ENCODE assay signal across 17 cellular contexts in genomic region chr20:19207541-19207940, GRCh38. TPM values are rescaled to one million over a fixed set of nuclear protein-coding genes. Genes with fewer than 3 reads are reported as not detected.
DNase-seq lines count a peak whose midpoint lies in the region; ATAC-seq, FAIRE-seq and TF ChIP-seq lines count a peak whose summit lies in the region.
"Had no signal": no experiment of that assay in that cellular context is flagged by ENCODE, and none has a peak within 500 bp of the region (broad histone marks: within the 10 kb centered on the region; RNA-seq: fewer than 3 reads in every experiment).

No MANE protein-coding gene starts in this region.

- CTCF ChIA-PET in A673 (lab: Charles Lee) (no interaction called here), H1 (lab: Charles Lee; ENCODE audit: partially characterized antibody) (interaction anchor here (0.9 to 5.2 kb wide), 12 partner anchors 13 to 455 kb away, joined by 3 to 66 read pairs (median 6); no protein-coding TSS in a partner anchor)

- H3K4me2 ChIP-seq in H1 (ENCODE audit: insufficient read depth in 1 of 2, low read depth in 2 of 2, low read length in 2 of 2), result peak overlapping the region; percentile 4 to 40; a peak in 1 of 4 replicates
- H3K4me2 ChIP-seq: BLaER1 had no signal

- H3K27me3 ChIP-seq in A673 (replicated peaks; ENCODE audit: insufficient read depth, low read depth, low read length, poor library complexity) (no peaks in the 10 kb centered on the region), HUES48 (ENCODE audit: control insufficient read depth, insufficient read depth, low read length) (peaks cover 24% of the 10 kb centered on the region), H1 (replicated peaks in 1 of 4; ENCODE audit: control insufficient read depth in 3 of 4, extremely low read depth in 1 of 4, insufficient read depth in 3 of 4, low read length in 3 of 4) (peaks cover 0 to 13% (median 9%) of the 10 kb centered on the region in 4 experiments; a peak in 5 of 7 replicates)

- H3K4me3 ChIP-seq in A673 (ENCODE audit: low read depth, low read length, poor library complexity, severe bottlenecking) (no peak overlapping the region), HUES48 (ENCODE audit: low read depth, low read length) (no peak overlapping the region), H1 (ENCODE audit: extremely low read depth in 1 of 4, insufficient read depth in 2 of 4, low read depth in 3 of 4, low read length in 4 of 4) (no peak overlapping the region; a peak in 1 of 8 replicates)
- H3K4me3 ChIP-seq: BLaER1, GM23248 had no signal

- H3K56ac ChIP-seq in H1 (replicated peaks; ENCODE audit: insufficient read length, low read depth, low read length), result no peak overlapping the region

- H3K9ac ChIP-seq in HUES48 (ENCODE audit: low read depth, low read length) (no peak overlapping the region), H1 (replicated peaks in 1 of 4; ENCODE audit: extremely low read depth in 1 of 4, low read depth in 3 of 4, low read length in 3 of 4) (no peak overlapping the region)
- H3K9ac ChIP-seq: BLaER1, GM23248 had no signal

- H3K27ac ChIP-seq in A673 (ENCODE audit: low read depth, low read length, poor library complexity, severe bottlenecking) (peak overlapping the region; percentile 49), HUES48 (ENCODE audit: low read depth, low read length) (peak overlapping the region; percentile 44), H1 (ENCODE audit: low read depth, low read length) (no peak overlapping the region)
- H3K27ac ChIP-seq: 22Rv1, BLaER1, GM23248 had no signal

- no peak for ATAC-seq in HG02852 (IDR thresholded peaks at IDR 0.05; ENCODE audit: unreplicated experiment)
- ATAC-seq in GM18511 (IDR thresholded peaks at IDR 0.05; ENCODE audit: unreplicated experiment), result no peak

- TF ChIP-seq RAD21 in H1 (IDR thresholded peaks at IDR 0.05 in 1 of 2, conservative IDR thresholded peaks at IDR 0.05 in 1 of 2; ENCODE audit: low read depth in 2 of 2, low read length in 2 of 2), result no peak

- no peak for TF ChIP-seq POLR2A in H1 (IDR thresholded peaks at IDR 0.05; ENCODE audit: control extremely low read depth in 1 of 2, low read depth in 2 of 2, low read length in 2 of 2)

- 0% methylated on average over 1 of the region's 1 CpG; no CpG with 5 or more reads in 1 of the 2 experiments for WGBS in H1 (ENCODE audit: extremely low coverage in 1 of 2, insufficient coverage in 1 of 2, insufficient read length in 1 of 2, insufficient replicate concordance in 2 of 2, low coverage in 1 of 2, low lambda C conversion rate in 2 of 2, missing lambda C conversion rate in 1 of 2), 2 experiments

- no peak overlapping the region for H4K5ac ChIP-seq in H1 (ENCODE audit: insufficient read length, low read depth, low read length)

- BruUV-seq in A673 (replicated peaks; lab: Mats Ljungman, UMichigan), result no TSS peak

- H3K23me2 ChIP-seq in H1 (ENCODE audit: low read depth, low read length), result peaks cover 4% of the 10 kb centered on the region

- H2BK15ac ChIP-seq in H1 (ENCODE audit: low read length), result no peak overlapping the region

- no peak overlapping the region for H4K91ac ChIP-seq in H1 (replicated peaks; ENCODE audit: insufficient read length, low read length)

- POLR2A ChIA-PET in A673 (lab: Charles Lee; ENCODE audit: low non-redundant PET), result interaction anchor here (0.6 kb wide), 1 partner anchor 909 kb away, joined by 4 read pairs; no protein-coding TSS in a partner anchor
- POLR2A ChIA-PET in H1 (lab: Charles Lee; ENCODE audit: partially characterized antibody), result interaction anchor here (1.3 kb wide), 1 partner anchor 10 kb away, joined by 3 read pairs; no protein-coding TSS in a partner anchor

- H3K79me1 ChIP-seq in H1 (ENCODE audit: low read depth, low read length), result no peaks in the 10 kb centered on the region

- H3K4me1 ChIP-seq in A673 (ENCODE audit: insufficient read depth, low read length, poor library complexity, severe bottlenecking) (peaks cover 59% of the 10 kb centered on the region), HUES48 (ENCODE audit: control insufficient read depth, insufficient read depth, low read length) (peaks cover 45% of the 10 kb centered on the region), H1 (replicated peaks in 1 of 4; ENCODE audit: control insufficient read depth in 3 of 4, insufficient read depth in 4 of 4, low read length in 3 of 4) (peaks cover 12 to 31% (median 18%) of the 10 kb centered on the region in 4 experiments)
- H3K4me1 ChIP-seq: BLaER1, Caco-2 had no signal

- H2BK120ac ChIP-seq in H1 (replicated peaks; ENCODE audit: low read depth, low read length), result no peak overlapping the region

- 0 out of 2 replicates have a peak overlapping the region, but pooled peaks have one; percentile 97 for H2BK12ac ChIP-seq in H1 (ENCODE audit: low read depth, low read length)

- intact Hi-C loops in A673 (cut with micrococcal nuclease; ENCODE audit: unreplicated experiment), result loop anchor here (2.0 kb wide), 1 partner anchor 455 kb away; no protein-coding TSS in a partner anchor

- no peak overlapping the region; the same call in 1 of the 2 replicates for H3K18ac ChIP-seq in H1 (ENCODE audit: extremely low read depth, low read length)

- H4K8ac ChIP-seq in H1 (ENCODE audit: extremely low read depth, insufficient read depth, low read length), result no peak overlapping the region

- no peak overlapping the region for H2AFZ ChIP-seq in H1 (ENCODE audit: low read length)
- H2AFZ ChIP-seq: GM23248 had no signal

- no peak overlapping the region for H3K23ac ChIP-seq in H1 (ENCODE audit: insufficient read length)

- peak; percentile 55 for FAIRE-seq in H1 (lab: Jason Lieb, UNC)

- no peak overlapping the region for H3K14ac ChIP-seq in H1 (ENCODE audit: insufficient read length)

- H2AK5ac ChIP-seq in H1 (ENCODE audit: low read depth, low read length), result no peak overlapping the region

- no peak for TF ChIP-seq EP300 in H1 (IDR thresholded peaks at IDR 0.05; ENCODE audit: borderline replicate concordance in 1 of 2, low read depth in 2 of 2, low read length in 2 of 2)

- peak overlapping the region; percentile 94; the same call in 1 of the 2 replicates for H2BK5ac ChIP-seq in H1 (ENCODE audit: low read depth, low read length)

- H3K79me2 ChIP-seq in H1 (ENCODE audit: control insufficient read depth in 1 of 2, insufficient read depth in 2 of 2, low read length in 2 of 2), result no peaks in the 10 kb centered on the region

- H4K20me1 ChIP-seq in H1 (replicated peaks in 1 of 2; ENCODE audit: control insufficient read depth in 1 of 2, insufficient read depth in 2 of 2, low read length in 2 of 2), result no peaks in the 10 kb centered on the region
- H4K20me1 ChIP-seq: BLaER1 had no signal

- DNase-seq in A673 (ENCODE audit: low spot score) (no peak), H1 (ENCODE audit: low read depth in 1 of 2, low spot score in 2 of 2) (no peak), iPS-NIHi11 (ENCODE audit: low spot score) (peak; percentile 38)
- DNase-seq in activated CD4-positive, alpha-beta T cell treated with anti-CD3 and anti-CD28 coated beads for 48 hours, result no peak
- DNase-seq: AML-193; Caco-2; CD8-positive, alpha-beta memory T cell; GM23248; HCEC 1CT; HFFc6; KG1 had no signal

- TF ChIP-seq CTCF in A673 (conservative IDR thresholded peaks at IDR 0.05; ENCODE audit: low read depth, low read length) (no peak), H1 (IDR thresholded peaks at IDR 0.05; ENCODE audit: control extremely low read depth in 1 of 3, insufficient read depth in 1 of 3, low read depth in 1 of 3, low read length in 3 of 3) (no peak)

- no peak overlapping the region for H3K4ac ChIP-seq in H1 (replicated peaks; ENCODE audit: insufficient read length, low read depth, low read length)

- no peaks in the 10 kb centered on the region for H3K9me3 ChIP-seq in A673 (ENCODE audit: low read depth, low read length, poor library complexity, severe bottlenecking)
- no peaks in the 10 kb centered on the region for H3K9me3 ChIP-seq in HUES48 (ENCODE audit: control insufficient read depth, insufficient read depth, low read length)
- H3K9me3 ChIP-seq in H1 (ENCODE audit: insufficient read depth in 2 of 2, low read depth in 1 of 2, low read length in 1 of 2), result no peaks in the 10 kb centered on the region

- H2BK20ac ChIP-seq in H1 (ENCODE audit: low read length), result peak overlapping the region; percentile 38; the same call in 1 of the 2 replicates

- peaks cover 9% of the 10 kb centered on the region for H3K36me3 ChIP-seq in A673 (ENCODE audit: insufficient read depth, low read length, poor library complexity, severe bottlenecking)
- H3K36me3 ChIP-seq in HUES48 (ENCODE audit: control insufficient read depth, insufficient read depth, low read length), result no peaks in the 10 kb centered on the region
- H3K36me3 ChIP-seq in H1 (ENCODE audit: control insufficient read depth in 2 of 4, insufficient read depth in 4 of 4, low read length in 3 of 4), result no peaks in the 10 kb centered on the region
- H3K36me3 ChIP-seq: BLaER1 had no signal

TF ChIP-seq in H1, 55 proteins besides CTCF, POLR2A, EP300 and RAD21:
- no peak for TF ChIP-seq MAX (IDR thresholded peaks at IDR 0.05)
- TF ChIP-seq TCF12 (IDR thresholded peaks at IDR 0.05; ENCODE audit: low read depth, low read length), result no peak
- TF ChIP-seq NANOG (IDR thresholded peaks at IDR 0.05; ENCODE audit: insufficient read depth, low read depth, low read length, poor library complexity, severe bottlenecking), result peak; percentile 10
- no peak for TF ChIP-seq CHD2 (IDR thresholded peaks at IDR 0.05; ENCODE audit: low read length)
- no peak for TF ChIP-seq ATF3 (IDR thresholded peaks at IDR 0.05; ENCODE audit: insufficient read depth, low read depth, low read length)
- TF ChIP-seq KDM1A (IDR thresholded peaks at IDR 0.05; ENCODE audit: borderline replicate concordance, low read length), result 0 out of 2 replicates have a peak, but pooled peaks have one; percentile 31
- 0 out of 4 replicates have a peak, but pooled peaks of 1 of the 2 experiments have one; percentile 69 for TF ChIP-seq HDAC2 (IDR thresholded peaks at IDR 0.05; ENCODE audit: borderline replicate concordance in 1 of 2, low read depth in 2 of 2, low read length in 2 of 2)

RNA-seq across cellular contexts. Expression of gene SLC24A3, which starts 4.9 kb away (rescaled TPM):
- 46.0 and 47.8 TPM in 2 replicates for total RNA-seq in A673 (2021)
- 6.2 and 6.3 TPM in 2 replicates for total RNA-seq in H1 (2021; fragmentation: NEBNext Ultra II Directional; extraction: Animal tissue kit (Norgen Biotek cat#: 25700))
- 3.7 and 4.5 TPM in 2 replicates for polyA plus RNA-seq in H1 (2011; rRNA removed)
- 2.8 TPM for polyA plus RNA-seq in H1 (2011; cell fraction: cytosol; rRNA removed)
- polyA plus RNA-seq in H1 (2011; cell fraction: nucleus; rRNA removed), result 4.0 TPM
- 5.1 to 5.5 TPM (median 5.3 TPM) in 4 replicates for polyA plus RNA-seq in H1 (2012, experiment 1 of 2)
- polyA plus RNA-seq in H1 (2012, experiment 2 of 2), result 2.7 TPM
- polyA plus RNA-seq in H1 (2013, experiment 1 of 2), result 3.0 TPM
- polyA plus RNA-seq in H1 (2013, experiment 2 of 2), result 3.2 TPM
- polyA minus RNA-seq in H1 (2011; rRNA and poly(A)+ RNA removed), result 4.7 and 6.2 TPM in 2 replicates
- 1.8 TPM for polyA minus RNA-seq in H1 (2011; cell fraction: cytosol; rRNA and poly(A)+ RNA removed)
- 3.4 TPM for polyA minus RNA-seq in H1 (2011; cell fraction: nucleus; rRNA and poly(A)+ RNA removed)
- total RNA-seq: CD8-positive, alpha-beta memory T cell; GM23248; HFFc6 had no signal
- polyA plus RNA-seq: CD8-positive, alpha-beta memory T cell; GM23248; IgD-negative memory B cell had no signal
